Comparison of ENCODE assay signal across 1 cellular context in genomic region chr6:43746071-43746470, GRCh38.
TF ChIP-seq lines count a peak whose summit lies in the region.

No MANE protein-coding gene starts in this region.

TF ChIP-seq in K562, 482 proteins besides CTCF, POLR2A, EP300 and RAD21:
- TF ChIP-seq SRSF3 (IDR thresholded peaks at IDR 0.05; ENCODE audit: insufficient read depth, low read length), result no peak
- TF ChIP-seq STAT6 (CRISPR knock-in tag; IDR thresholded peaks at IDR 0.05), result no peak
- 0 out of 2 replicates have a peak, but pooled peaks have one; percentile 18 for TF ChIP-seq PHF21A (IDR thresholded peaks at IDR 0.05; ENCODE audit: borderline replicate concordance, low read depth)
- TF ChIP-seq, protein P1, sequence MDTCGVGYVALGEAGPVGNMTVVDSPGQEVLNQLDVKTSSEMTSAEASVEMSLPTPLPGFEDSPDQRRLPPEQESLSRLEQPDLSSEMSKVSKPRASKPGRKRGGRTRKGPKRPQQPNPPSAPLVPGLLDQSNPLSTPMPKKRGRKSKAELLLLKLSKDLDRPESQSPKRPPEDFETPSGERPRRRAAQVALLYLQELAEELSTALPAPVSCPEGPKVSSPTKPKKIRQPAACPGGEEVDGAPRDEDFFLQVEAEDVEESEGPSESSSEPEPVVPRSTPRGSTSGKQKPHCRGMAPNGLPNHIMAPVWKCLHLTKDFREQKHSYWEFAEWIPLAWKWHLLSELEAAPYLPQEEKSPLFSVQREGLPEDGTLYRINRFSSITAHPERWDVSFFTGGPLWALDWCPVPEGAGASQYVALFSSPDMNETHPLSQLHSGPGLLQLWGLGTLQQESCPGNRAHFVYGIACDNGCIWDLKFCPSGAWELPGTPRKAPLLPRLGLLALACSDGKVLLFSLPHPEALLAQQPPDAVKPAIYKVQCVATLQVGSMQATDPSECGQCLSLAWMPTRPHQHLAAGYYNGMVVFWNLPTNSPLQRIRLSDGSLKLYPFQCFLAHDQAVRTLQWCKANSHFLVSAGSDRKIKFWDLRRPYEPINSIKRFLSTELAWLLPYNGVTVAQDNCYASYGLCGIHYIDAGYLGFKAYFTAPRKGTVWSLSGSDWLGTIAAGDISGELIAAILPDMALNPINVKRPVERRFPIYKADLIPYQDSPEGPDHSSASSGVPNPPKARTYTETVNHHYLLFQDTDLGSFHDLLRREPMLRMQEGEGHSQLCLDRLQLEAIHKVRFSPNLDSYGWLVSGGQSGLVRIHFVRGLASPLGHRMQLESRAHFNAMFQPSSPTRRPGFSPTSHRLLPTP (IDR thresholded peaks at IDR 0.05; ENCODE audit: borderline replicate concordance, extremely low read depth, insufficient read length), result no peak
- peak in 1 of 2 experiments; percentile 18; a peak in 1 of 4 replicates for TF ChIP-seq KDM1A (IDR thresholded peaks at IDR 0.05)
- TF ChIP-seq NCOA4 (IDR thresholded peaks at IDR 0.05; ENCODE audit: partially characterized antibody), result no peak
- no peak for TF ChIP-seq DDX20 (tag; IDR thresholded peaks at IDR 0.05; ENCODE audit: low read depth)
- TF ChIP-seq PHTF2 (CRISPR knock-in tag; IDR thresholded peaks at IDR 0.05), result no peak
- no peak for TF ChIP-seq ESRRA (IDR thresholded peaks at IDR 0.05; ENCODE audit: borderline replicate concordance, low read depth)
- no peak for TF ChIP-seq BDP1 (IDR thresholded peaks at IDR 0.05; ENCODE audit: insufficient read depth, insufficient read length)
